In the genomic region with DNA sequence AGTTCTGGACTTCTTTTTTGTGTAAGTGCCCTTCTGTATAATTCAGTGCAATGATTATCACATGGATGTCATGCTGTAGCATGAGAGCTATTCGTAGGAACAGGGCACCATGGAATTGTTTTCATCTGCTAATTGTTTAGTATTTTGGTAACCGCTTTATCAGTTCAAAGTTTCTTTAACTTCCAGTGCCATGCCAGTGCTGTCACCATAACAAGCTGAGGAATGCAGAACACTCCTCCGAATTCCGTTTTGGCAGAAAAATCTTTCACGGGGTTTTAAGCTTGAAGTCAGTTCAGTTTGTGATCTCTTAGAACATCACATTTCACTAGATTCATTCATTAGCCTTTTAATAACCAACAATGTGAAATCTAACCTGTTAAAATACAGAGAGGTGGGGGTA, we compare ENCODE assay signal across 31 cellular contexts.
DNase-seq lines count a peak whose midpoint lies in the region; FAIRE-seq and TF ChIP-seq lines count a peak whose summit lies in the region.
"Had no signal": no experiment of that assay in that cellular context is flagged by ENCODE, and none has a peak within 500 bp of the region (broad histone marks: within the 10 kb centered on the region; RNA-seq: fewer than 3 reads in every experiment).

No MANE protein-coding gene starts in this region.

- no peaks in the 10 kb centered on the region for H4K20me1 ChIP-seq in mammary epithelial cell (ENCODE audit: insufficient read depth, low read length)

- H3K4me3 Mint-ChIP-seq in MCF 10A (ENCODE audit: unreplicated experiment), result no peak overlapping the region
- H3K4me3 Mint-ChIP-seq in activated T-cell treated with anti-CD3 and anti-CD28 coated beads, Interleukin-2, amount 50 U/mL, for 24 hours, result no peak overlapping the region
- H3K4me3 Mint-ChIP-seq: CD4-positive, CD25-positive, alpha-beta regulatory T cell; GM23338; stimulated activated naive CD8-positive, alpha-beta T cell treated with anti-CD3 and anti-CD28 coated beads, Interleukin-15, amount 100 ng/mL, for 72 hours had no signal

- H3K9ac ChIP-seq in mammary epithelial cell (ENCODE audit: insufficient read depth, low read length), result no peak overlapping the region

- no peaks in the 10 kb centered on the region for H3K79me2 ChIP-seq in mammary epithelial cell (ENCODE audit: insufficient read depth, low read length)

- H3K36me3 Mint-ChIP-seq in MCF 10A (ENCODE audit: insufficient read depth, unreplicated experiment), result no peaks in the 10 kb centered on the region
- no peaks in the 10 kb centered on the region for H3K36me3 Mint-ChIP-seq in activated T-cell treated with anti-CD3 and anti-CD28 coated beads, Interleukin-2, amount 50 U/mL, for 24 hours (ENCODE audit: low read depth)
- H3K36me3 Mint-ChIP-seq: CD4-positive, CD25-positive, alpha-beta regulatory T cell had no signal

- DNase-seq in mammary epithelial cell (no peak), MCF 10A (ENCODE audit: unreplicated experiment) (no peak), coronary artery (ENCODE audit: low spot score) (no peak), left kidney (ENCODE audit: low read depth, low spot score) (peak; percentile 33), uterus (no peak), retina (no peak), RCC 7860 (ENCODE audit: low spot score) (no peak)
- DNase-seq in activated T-cell treated with anti-CD3 and anti-CD28 coated beads, Interleukin-2, amount 50 U/mL, for 24 hours, result no peak
- DNase-seq: activated CD4-positive, alpha-beta T cell treated with anti-CD3 and anti-CD28 coated beads, Interleukin-2, amount 50 U/mL, for 1 hour; activated naive CD4-positive, alpha-beta T cell treated with Interleukin-2 at 50 U/mL for 16 hours; CD4-positive, CD25-positive, alpha-beta regulatory T cell; colonic mucosa; effector memory CD4-positive, alpha-beta T cell; erythroblast; gastrocnemius medialis; islet precursor cell; Karpas-422; lower lobe of right lung; NCI-H146; NCI-H2107; NCI-H510A; SIG-M5; small intestine; stimulated activated naive CD8-positive, alpha-beta T cell treated with anti-CD3 and anti-CD28 coated beads, Interleukin-15, amount 100 ng/mL, for 72 hours; WERI-Rb-1 had no signal

- intact Hi-C loops in mammary epithelial cell (cut with micrococcal nuclease) (no loop called here), MCF 10A (cut with micrococcal nuclease) (no loop called here), uterus (cut with DNase I; ENCODE audit: low total_unique reads) (no loop called here)

- TF ChIP-seq CTCF in mammary epithelial cell (conservative IDR thresholded peaks at IDR 0.05 in 1 of 2, IDR thresholded peaks at IDR 0.05 in 1 of 2; ENCODE audit: extremely low read depth in 1 of 2, insufficient read depth in 1 of 2, low read depth in 1 of 2, low read length in 2 of 2) (no peak), MCF 10A (IDR thresholded peaks at IDR 0.05; ENCODE audit: unreplicated experiment) (no peak), coronary artery (IDR thresholded peaks at IDR 0.05) (no peak), uterus (IDR thresholded peaks at IDR 0.05) (no peak)

- no peak overlapping the region for H3K4me2 ChIP-seq in mammary epithelial cell (ENCODE audit: insufficient read depth, low read depth, low read length)
- H3K4me2 ChIP-seq: GM23338 had no signal

- no peak for FAIRE-seq in RCC 7860 (lab: Jason Lieb, UNC)
- FAIRE-seq: D721Med, GM12891, small intestine had no signal

- H3K4me1 ChIP-seq in mammary epithelial cell (ENCODE audit: insufficient read depth, low read length) (no peaks in the 10 kb centered on the region), uterus (no peaks in the 10 kb centered on the region)
- H3K4me1 ChIP-seq: breast epithelium, colonic mucosa, gastrocnemius medialis, lower lobe of right lung had no signal

- no peak overlapping the region for H3K27ac Mint-ChIP-seq in MCF 10A (ENCODE audit: low read depth, unreplicated experiment)
- H3K27ac Mint-ChIP-seq in activated T-cell treated with anti-CD3 and anti-CD28 coated beads, Interleukin-2, amount 50 U/mL, for 24 hours, result no peak overlapping the region
- H3K27ac Mint-ChIP-seq: CD4-positive, CD25-positive, alpha-beta regulatory T cell; GM23338; stimulated activated naive CD8-positive, alpha-beta T cell treated with anti-CD3 and anti-CD28 coated beads, Interleukin-15, amount 100 ng/mL, for 72 hours had no signal

- POLR2A ChIA-PET in MCF 10A (lab: Yijun Ruan, JAX), result interaction anchor here (0.7 to 1.0 kb wide), 2 partner anchors 8 to 297 kb away, joined by 3 read pairs; no protein-coding TSS in a partner anchor

- no peak for TF ChIP-seq POLR2A in uterus (IDR thresholded peaks at IDR 0.05)

- H3K27ac ChIP-seq in mammary epithelial cell (ENCODE audit: insufficient read depth, low read depth, low read length) (no peak overlapping the region), coronary artery (no peak overlapping the region), uterus (peak overlapping the region; percentile 39 to 47)
- H3K27ac ChIP-seq: 22Rv1, breast epithelium, colonic mucosa, gastrocnemius medialis, lower lobe of right lung, thyroid gland, WERI-Rb-1 had no signal

- CTCF ChIA-PET in mammary epithelial cell (lab: Charles Lee; ENCODE audit: low non-redundant PET), result no interaction called here
- CTCF ChIA-PET in MCF 10A (lab: Yijun Ruan, JAX), result no interaction called here

- H2AFZ ChIP-seq in mammary epithelial cell (ENCODE audit: low read depth, low read length), result peak overlapping the region; percentile 65
- H2AFZ ChIP-seq: GM23338 had no signal

- H3K9me3 ChIP-seq in mammary epithelial cell (replicated peaks; ENCODE audit: insufficient read depth, low read length), result no peaks in the 10 kb centered on the region
- H3K9me3 ChIP-seq in uterus, result no peaks in the 10 kb centered on the region
- H3K9me3 ChIP-seq: breast epithelium, colonic mucosa, gastrocnemius medialis, lower lobe of right lung, thyroid gland had no signal

- 51% methylated on average over 5 of the region's 5 CpGs for WGBS in mammary epithelial cell (ENCODE audit: low coverage, missing lambda C conversion rate)

- dilution Hi-C loops in mammary epithelial cell (cut with HindIII; ENCODE audit: low sequenced_read_pairs), result no loop called here

- no peaks in the 10 kb centered on the region for H3K4me1 Mint-ChIP-seq in MCF 10A (ENCODE audit: insufficient read depth, unreplicated experiment)
- no peaks in the 10 kb centered on the region for H3K4me1 Mint-ChIP-seq in activated T-cell treated with anti-CD3 and anti-CD28 coated beads, Interleukin-2, amount 50 U/mL, for 24 hours (ENCODE audit: low read depth)
- H3K4me1 Mint-ChIP-seq: CD4-positive, CD25-positive, alpha-beta regulatory T cell; GM23338; stimulated activated naive CD8-positive, alpha-beta T cell treated with anti-CD3 and anti-CD28 coated beads, Interleukin-15, amount 100 ng/mL, for 72 hours had no signal

- H3K27me3 Mint-ChIP-seq in MCF 10A (ENCODE audit: insufficient read depth, unreplicated experiment), result no peaks in the 10 kb centered on the region
- H3K27me3 Mint-ChIP-seq in activated T-cell treated with anti-CD3 and anti-CD28 coated beads, Interleukin-2, amount 50 U/mL, for 24 hours, result no peaks in the 10 kb centered on the region
- H3K27me3 Mint-ChIP-seq: CD4-positive, CD25-positive, alpha-beta regulatory T cell; stimulated activated naive CD8-positive, alpha-beta T cell treated with anti-CD3 and anti-CD28 coated beads, Interleukin-15, amount 100 ng/mL, for 72 hours had no signal

- BruUV-seq in mammary epithelial cell (replicated peaks; lab: Mats Ljungman, UMichigan) (no TSS peak), MCF 10A (replicated peaks; lab: Mats Ljungman, UMichigan) (no TSS peak)

- no peaks in the 10 kb centered on the region for H3K9me3 Mint-ChIP-seq in MCF 10A (ENCODE audit: unreplicated experiment)
- H3K9me3 Mint-ChIP-seq in activated T-cell treated with anti-CD3 and anti-CD28 coated beads, Interleukin-2, amount 50 U/mL, for 24 hours, result peaks cover 4% of the 10 kb centered on the region

- H3K27me3 ChIP-seq in mammary epithelial cell (ENCODE audit: insufficient read depth, low read length), result no peaks in the 10 kb centered on the region
- H3K27me3 ChIP-seq in uterus, result no peaks in the 10 kb centered on the region
- H3K27me3 ChIP-seq: breast epithelium, colonic mucosa, gastrocnemius medialis, thyroid gland had no signal

- H3K4me3 ChIP-seq in mammary epithelial cell (replicated peaks in 1 of 3; ENCODE audit: insufficient read depth in 1 of 3, low read depth in 2 of 3, low read length in 3 of 3) (no peak overlapping the region), coronary artery (peak overlapping the region; percentile 22), uterus (no peak overlapping the region)
- H3K4me3 ChIP-seq: breast epithelium, colonic mucosa, gastrocnemius medialis, GM23338, lower lobe of right lung, thyroid gland had no signal

- no peaks in the 10 kb centered on the region for H3K36me3 ChIP-seq in mammary epithelial cell (ENCODE audit: insufficient read depth, low read length)
- no peaks in the 10 kb centered on the region for H3K36me3 ChIP-seq in uterus
- H3K36me3 ChIP-seq: breast epithelium, colonic mucosa, gastrocnemius medialis, lower lobe of right lung, thyroid gland, WERI-Rb-1 had no signal

- in situ Hi-C loops in mammary epithelial cell (cut with MboI; ENCODE audit: low sequenced_read_pairs in 2 of 2), result no loop called here

Comparison
In these comparisons a context has a peak if more than half of its experiments do, and no peak if none do; other contexts are left out.
1. H3K27ac ChIP-seq: peak in uterus (2 of 2); none in mammary epithelial cell (single experiment) and coronary artery (0 of 2).